1 cellular context compared by ENCODE assay signal in genomic region chr19:11540642-11541041, GRCh38.
TF ChIP-seq lines count a peak whose summit lies in the region.

No MANE protein-coding gene starts in this region.

TF ChIP-seq in H1, 55 proteins besides CTCF, POLR2A, EP300 and RAD21:
- TF ChIP-seq CBX8 (IDR thresholded peaks at IDR 0.05; ENCODE audit: borderline replicate concordance, low read depth, low read length), result no peak
- TF ChIP-seq HDAC6 (IDR thresholded peaks at IDR 0.05; ENCODE audit: low read depth, low read length), result no peak
- TF ChIP-seq SP2 (IDR thresholded peaks at IDR 0.05; ENCODE audit: low read length), result no peak
- no peak for TF ChIP-seq ASH2L (IDR thresholded peaks at IDR 0.05; ENCODE audit: low read length)
- TF ChIP-seq SRF (IDR thresholded peaks at IDR 0.05; ENCODE audit: low read depth, low read length), result no peak
- no peak for TF ChIP-seq RBBP5 (IDR thresholded peaks at IDR 0.05; ENCODE audit: borderline replicate concordance, low read depth, low read length)
- no peak for TF ChIP-seq SP1 (IDR thresholded peaks at IDR 0.05; ENCODE audit: low read depth, low read length)
- no peak for TF ChIP-seq E2F6 (IDR thresholded peaks at IDR 0.05)
- no peak for TF ChIP-seq SIN3A (conservative IDR thresholded peaks at IDR 0.05 in 1 of 2, IDR thresholded peaks at IDR 0.05 in 1 of 2; ENCODE audit: low read depth in 1 of 2, low read length in 2 of 2)
- no peak for TF ChIP-seq KDM4A (IDR thresholded peaks at IDR 0.05; ENCODE audit: low read depth, low read length, severe bottlenecking)
- no peak for TF ChIP-seq BACH1 (IDR thresholded peaks at IDR 0.05; ENCODE audit: low read length)
- TF ChIP-seq TAF7 (optimal IDR thresholded peaks at IDR 0.05; ENCODE audit: borderline replicate concordance, low read depth, low read length), result no peak
- TF ChIP-seq SUZ12 (IDR thresholded peaks at IDR 0.05; ENCODE audit: low read length), result no peak
- TF ChIP-seq PHF8 (conservative IDR thresholded peaks at IDR 0.05; ENCODE audit: low read depth, low read length), result no peak
- TF ChIP-seq BCL11A (IDR thresholded peaks at IDR 0.05; ENCODE audit: low read depth in 2 of 2, low read length in 2 of 2), result no peak
